In genomic region chr3:189132901-189133300, GRCh38 we compare ENCODE assay signal across 1 cellular context.
TF ChIP-seq lines count a peak whose summit lies in the region.

No MANE protein-coding gene starts in this region.

TF ChIP-seq in HCT116, 20 proteins besides CTCF, POLR2A, EP300 and RAD21 (continued from another document):
- TF ChIP-seq EGR1 (IDR thresholded peaks at IDR 0.05; ENCODE audit: low read depth) (no peak), EZH2phosphoT487 (IDR thresholded peaks at IDR 0.05; ENCODE audit: borderline replicate concordance) (no peak), SRF (IDR thresholded peaks at IDR 0.05; ENCODE audit: low read depth) (no peak), CBX3 (IDR thresholded peaks at IDR 0.05; ENCODE audit: low read depth) (no peak), ELF1 (IDR thresholded peaks at IDR 0.05; ENCODE audit: borderline replicate concordance, low read depth) (no peak), FOSL1 (IDR thresholded peaks at IDR 0.05; ENCODE audit: low read depth) (no peak), MAX (IDR thresholded peaks at IDR 0.05) (no peak), CEBPB (IDR thresholded peaks at IDR 0.05; ENCODE audit: low read depth) (no peak), ZFX (IDR thresholded peaks at IDR 0.05) (no peak), SIN3A (IDR thresholded peaks at IDR 0.05; ENCODE audit: low read depth) (no peak), ZBTB33 (IDR thresholded peaks at IDR 0.05; ENCODE audit: extremely low read depth, insufficient replicate concordance, low read length) (no peak), JUND (IDR thresholded peaks at IDR 0.05) (no peak)
